ENCODE assay signal across 22 cellular contexts in genomic region chr2:41169744-41170143, GRCh38.
DNase-seq lines count a peak whose midpoint lies in the region; ATAC-seq, FAIRE-seq and TF ChIP-seq lines count a peak whose summit lies in the region.
"Had no signal": no experiment of that assay in that cellular context is flagged by ENCODE, and none has a peak within 500 bp of the region (broad histone marks: within the 10 kb centered on the region; RNA-seq: fewer than 3 reads in every experiment).

No MANE protein-coding gene starts in this region.

- no peak overlapping the region for H3K18ac ChIP-seq in H1 (ENCODE audit: extremely low read depth, low read length)

- no peak for TF ChIP-seq EP300 in H1 (IDR thresholded peaks at IDR 0.05; ENCODE audit: borderline replicate concordance in 1 of 2, low read depth in 2 of 2, low read length in 2 of 2)

- H3K23ac ChIP-seq in H1 (ENCODE audit: insufficient read length) = no peak overlapping the region

- H2BK12ac ChIP-seq in H1 (ENCODE audit: low read depth, low read length) = no peak overlapping the region

- H3K79me2 ChIP-seq in GM23338 (replicated peaks; ENCODE audit: insufficient read depth) = no peaks in the 10 kb centered on the region
- no peaks in the 10 kb centered on the region for H3K79me2 ChIP-seq in H1 (ENCODE audit: control insufficient read depth in 1 of 2, insufficient read depth in 2 of 2, low read length in 2 of 2)
- H3K79me2 ChIP-seq in neural progenitor cell (ENCODE audit: low read depth) = no peaks in the 10 kb centered on the region

- no peaks in the 10 kb centered on the region for H3K36me3 ChIP-seq in GM23338 (ENCODE audit: insufficient read depth)
- H3K36me3 ChIP-seq in H1 (ENCODE audit: control insufficient read depth in 2 of 4, insufficient read depth in 4 of 4, low read length in 3 of 4) = no peaks in the 10 kb centered on the region
- no peaks in the 10 kb centered on the region for H3K36me3 ChIP-seq in neural progenitor cell
- H3K36me3 ChIP-seq: Peyer's patch had no signal

- H2AK5ac ChIP-seq in H1 (ENCODE audit: low read depth, low read length) = no peak overlapping the region

- no peak overlapping the region for H3K4me3 Mint-ChIP-seq in GM23338
- H3K4me3 Mint-ChIP-seq in neural progenitor cell = no peak overlapping the region
- H3K4me3 Mint-ChIP-seq: CD8-positive, alpha-beta T cell; T-helper 1 cell treated with Interleukin-12 subunit alpha and Interleukin-12 subunit beta and Interleukin-4 antibody, amounts not matched to agents 30 μg/mL and 1 μg/mL, for 36 hours had no signal

- H3K79me1 ChIP-seq in H1 (ENCODE audit: low read depth, low read length) = no peaks in the 10 kb centered on the region

- TF ChIP-seq RAD21 in H1 (IDR thresholded peaks at IDR 0.05 in 1 of 2, conservative IDR thresholded peaks at IDR 0.05 in 1 of 2; ENCODE audit: low read depth in 2 of 2, low read length in 2 of 2) = peak in 1 of 2 experiments; percentile 32; a peak in 2 of 4 replicates

- no peak for TF ChIP-seq POLR2A in H1 (IDR thresholded peaks at IDR 0.05; ENCODE audit: control extremely low read depth in 1 of 2, low read depth in 2 of 2, low read length in 2 of 2)

- H3K23me2 ChIP-seq in H1 (ENCODE audit: low read depth, low read length) = no peaks in the 10 kb centered on the region

- H3K14ac ChIP-seq in H1 (ENCODE audit: insufficient read length) = no peak overlapping the region

- no peaks in the 10 kb centered on the region for H3K9me2 ChIP-seq in GM23338 (ENCODE audit: insufficient read depth)
- H3K9me2 ChIP-seq: SK-N-SH had no signal

- CTCF ChIA-PET in H1 (lab: Charles Lee; ENCODE audit: partially characterized antibody) = interaction anchor here (0.8 to 2.0 kb wide), 9 partner anchors 9 to 357 kb away, joined by 3 to 10 read pairs (median 4); no protein-coding TSS in a partner anchor

- H2BK15ac ChIP-seq in H1 (ENCODE audit: low read length) = no peak overlapping the region

- no peaks in the 10 kb centered on the region for H4K20me1 ChIP-seq in GM23338 (replicated peaks; ENCODE audit: insufficient read depth)
- no peaks in the 10 kb centered on the region for H4K20me1 ChIP-seq in H1 (replicated peaks in 1 of 2; ENCODE audit: control insufficient read depth in 1 of 2, insufficient read depth in 2 of 2, low read length in 2 of 2)
- H4K20me1 ChIP-seq in neural progenitor cell (ENCODE audit: low read depth) = no peaks in the 10 kb centered on the region

- DNase-seq in GM23338 (ENCODE audit: low spot score) (peak; percentile 40), NCI-H526 treated with DMSO at 0.1 percent for 48 hours (lab: John Stamatoyannopoulos, UW) (peak; percentile 89), H1 (ENCODE audit: low read depth in 1 of 2, low spot score in 2 of 2) (no peak), neural progenitor cell (ENCODE audit: low spot score) (no peak), DMS114 treated with DMSO at 0.1 percent for 48 hours (lab: John Stamatoyannopoulos, UW; ENCODE audit: unreplicated experiment) (no peak), retina (no peak), SHP77 treated with DMSO at 0.1 percent for 48 hours (lab: John Stamatoyannopoulos, UW) (no peak)
- DNase-seq: Caco-2; CD8-positive, alpha-beta T cell; DMS79; H7; KBM-7; NCI-H1105 treated with DMSO at 0.1 percent for 48 hours; NCI-H2029; NCI-H446 treated with DMSO at 0.1 percent for 48 hours; OCI-M1; Peyer's patch; SK-N-SH; SW 1271 had no signal

- no peak overlapping the region for H3K56ac ChIP-seq in H1 (replicated peaks; ENCODE audit: insufficient read length, low read depth, low read length)

- no peak overlapping the region for H2BK5ac ChIP-seq in H1 (ENCODE audit: low read depth, low read length)

- no peak overlapping the region for H4K91ac ChIP-seq in H1 (replicated peaks; ENCODE audit: insufficient read length, low read length)

- 85% methylated on average over 2 of the region's 2 CpGs; no CpG with 5 or more reads in 1 of the 2 experiments for WGBS in H1 (ENCODE audit: extremely low coverage in 1 of 2, insufficient coverage in 1 of 2, insufficient read length in 1 of 2, insufficient replicate concordance in 2 of 2, low coverage in 1 of 2, low lambda C conversion rate in 2 of 2, missing lambda C conversion rate in 1 of 2), 2 experiments

- no peaks in the 10 kb centered on the region for H3K9me3 Mint-ChIP-seq in GM23338
- H3K9me3 Mint-ChIP-seq in neural progenitor cell = no peaks in the 10 kb centered on the region
- H3K9me3 Mint-ChIP-seq: CD8-positive, alpha-beta T cell; T-helper 1 cell treated with Interleukin-12 subunit alpha and Interleukin-12 subunit beta and Interleukin-4 antibody, amounts not matched to agents 30 μg/mL and 1 μg/mL, for 36 hours had no signal

- ATAC-seq in GM23338 = peak; percentile 74
- ATAC-seq: CD8-positive, alpha-beta T cell had no signal

- H3K27ac Mint-ChIP-seq in GM23338 = no peak overlapping the region
- H3K27ac Mint-ChIP-seq in neural progenitor cell = no peak overlapping the region
- H3K27ac Mint-ChIP-seq: CD8-positive, alpha-beta T cell; T-helper 1 cell treated with Interleukin-12 subunit alpha and Interleukin-12 subunit beta and Interleukin-4 antibody, amounts not matched to agents 30 μg/mL and 1 μg/mL, for 36 hours had no signal

- TF ChIP-seq CTCF in GM23338 (conservative IDR thresholded peaks at IDR 0.05; ENCODE audit: low read depth in 2 of 2) = peak; percentile 22 to 54; a peak in 3 of 4 replicates
- peak in 2 of 3 experiments; percentile 6 to 27; a peak in 1 of 4 replicates for TF ChIP-seq CTCF in H1 (IDR thresholded peaks at IDR 0.05; ENCODE audit: control extremely low read depth in 1 of 3, insufficient read depth in 1 of 3, low read depth in 1 of 3, low read length in 3 of 3)
- peak; percentile 17 for TF ChIP-seq CTCF in neural progenitor cell (IDR thresholded peaks at IDR 0.05)

- H4K5ac ChIP-seq in H1 (ENCODE audit: insufficient read length, low read depth, low read length) = no peak overlapping the region

- no peaks in the 10 kb centered on the region for H3F3A ChIP-seq in GM23338 (replicated peaks; ENCODE audit: low read depth)
- H3F3A ChIP-seq in neural progenitor cell (ENCODE audit: low read depth) = no peaks in the 10 kb centered on the region

- H3K4me3 ChIP-seq in GM23338 (no peak overlapping the region), H1 (ENCODE audit: extremely low read depth in 1 of 4, insufficient read depth in 2 of 4, low read depth in 3 of 4, low read length in 4 of 4) (no peak overlapping the region), neural progenitor cell (no peak overlapping the region)
- H3K4me3 ChIP-seq: Peyer's patch had no signal

- H2AFZ ChIP-seq in GM23338 (no peak overlapping the region), H1 (ENCODE audit: low read length) (0 out of 2 replicates have a peak overlapping the region, but pooled peaks have one; percentile 17), neural progenitor cell (replicated peaks) (no peak overlapping the region)

- H3K27me3 Mint-ChIP-seq in GM23338 (ENCODE audit: insufficient read depth, low read depth, poor library complexity) (no peaks in the 10 kb centered on the region), neural progenitor cell (ENCODE audit: insufficient read depth, low read depth) (no peaks in the 10 kb centered on the region)

- H2BK20ac ChIP-seq in H1 (ENCODE audit: low read length) = no peak overlapping the region

- H3K4me1 ChIP-seq in GM23338 (ENCODE audit: insufficient read depth) (0 out of 2 replicates have a peak, but pooled peaks cover 8% of the 10 kb centered on the region), H1 (replicated peaks in 1 of 4; ENCODE audit: control insufficient read depth in 3 of 4, insufficient read depth in 4 of 4, low read length in 3 of 4) (peaks cover 0 to 5% (median 1%) of the 10 kb centered on the region in 4 experiments; a peak in 2 of 7 replicates), neural progenitor cell (peaks cover 13% of the 10 kb centered on the region)
- H3K4me1 ChIP-seq: Caco-2, Peyer's patch had no signal

- H3K36me3 Mint-ChIP-seq in GM23338 (ENCODE audit: low read depth) (no peaks in the 10 kb centered on the region), neural progenitor cell (no peaks in the 10 kb centered on the region)
- H3K36me3 Mint-ChIP-seq: CD8-positive, alpha-beta T cell had no signal

- H3K9ac ChIP-seq in H1 (replicated peaks in 1 of 4; ENCODE audit: extremely low read depth in 1 of 4, low read depth in 3 of 4, low read length in 3 of 4) (no peak overlapping the region), neural progenitor cell (no peak overlapping the region)
- H3K9ac ChIP-seq: SK-N-SH had no signal

- FAIRE-seq in H1 (lab: Jason Lieb, UNC) = no peak
- FAIRE-seq: GM12892 had no signal

- no peak overlapping the region for H2BK120ac ChIP-seq in H1 (replicated peaks; ENCODE audit: low read depth, low read length)

- no peak overlapping the region for H3K4ac ChIP-seq in H1 (replicated peaks; ENCODE audit: insufficient read length, low read depth, low read length)

- POLR2A ChIA-PET in H1 (lab: Charles Lee; ENCODE audit: partially characterized antibody) = interaction anchor here (0.6 kb wide), 1 partner anchor 11 kb away, joined by 3 read pairs; no protein-coding TSS in a partner anchor

- H4K8ac ChIP-seq in H1 (ENCODE audit: extremely low read depth, insufficient read depth, low read length) = no peak overlapping the region

- H3K4me2 ChIP-seq in GM23338 = no peak overlapping the region
- no peak overlapping the region for H3K4me2 ChIP-seq in H1 (ENCODE audit: insufficient read depth in 1 of 2, low read depth in 2 of 2, low read length in 2 of 2)
- no peak overlapping the region for H3K4me2 ChIP-seq in neural progenitor cell
- H3K4me2 ChIP-seq: SK-N-SH had no signal

- no peaks in the 10 kb centered on the region for H3K27me3 ChIP-seq in GM23338 (ENCODE audit: insufficient read depth)
- no peaks in the 10 kb centered on the region for H3K27me3 ChIP-seq in H1 (replicated peaks in 1 of 4; ENCODE audit: control insufficient read depth in 3 of 4, extremely low read depth in 1 of 4, insufficient read depth in 3 of 4, low read length in 3 of 4)
- no peaks in the 10 kb centered on the region for H3K27me3 ChIP-seq in neural progenitor cell
- H3K27me3 ChIP-seq: Peyer's patch had no signal

- peaks cover 13% of the 10 kb centered on the region for H3K4me1 Mint-ChIP-seq in GM23338
- H3K4me1 Mint-ChIP-seq in neural progenitor cell = peaks cover 11% of the 10 kb centered on the region

- H3K27ac ChIP-seq in GM23338 (ENCODE audit: low read depth) = no peak overlapping the region
- H3K27ac ChIP-seq in H1 (ENCODE audit: low read depth, low read length) = no peak overlapping the region
- H3K27ac ChIP-seq in neural progenitor cell = no peak overlapping the region
- H3K27ac ChIP-seq: C4-2B, Peyer's patch had no signal

- H3K9me3 ChIP-seq in H1 (ENCODE audit: insufficient read depth in 2 of 2, low read depth in 1 of 2, low read length in 1 of 2) (no peaks in the 10 kb centered on the region), neural progenitor cell (ENCODE audit: low read depth) (no peaks in the 10 kb centered on the region)
- H3K9me3 ChIP-seq: Caco-2, Peyer's patch, SK-N-SH had no signal

TF ChIP-seq in H1, 55 proteins besides CTCF, POLR2A, EP300 and RAD21 (continues in another document):
- TF ChIP-seq MAX (IDR thresholded peaks at IDR 0.05) (no peak), NRF1 (IDR thresholded peaks at IDR 0.05; ENCODE audit: low read depth, low read length) (no peak), GTF2F1 (IDR thresholded peaks at IDR 0.05; ENCODE audit: borderline replicate concordance, low read depth, low read length) (no peak)

Comparison
In these comparisons a context has a peak if more than half of its experiments do, and no peak if none do; other contexts are left out.
1. DNase-seq: peak in GM23338 (single experiment) and NCI-H526 treated with DMSO at 0.1 percent for 48 hours (single experiment); none in H1 (0 of 2), neural progenitor cell (single experiment), DMS114 treated with DMSO at 0.1 percent for 48 hours (single experiment), retina (single experiment) and SHP77 treated with DMSO at 0.1 percent for 48 hours (single experiment).
2. Peak in every context shown above with its lines, with median percentiles within 50 percentile points of each other: CTCF ChIP-seq.